Comparison of ENCODE assay signal across 9 cellular contexts in genomic region chr9:129336130-129336528, GRCh38.
DNase-seq lines count a peak whose midpoint lies in the region; ATAC-seq, FAIRE-seq and TF ChIP-seq lines count a peak whose summit lies in the region.
"Had no signal": no experiment of that assay in that cellular context is flagged by ENCODE, and none has a peak within 500 bp of the region (broad histone marks: within the 10 kb centered on the region; RNA-seq: fewer than 3 reads in every experiment).

No MANE protein-coding gene starts in this region.

- WGBS in H1 (ENCODE audit: extremely low coverage in 1 of 2, insufficient coverage in 1 of 2, insufficient read length in 1 of 2, insufficient replicate concordance in 2 of 2, low coverage in 1 of 2, low lambda C conversion rate in 2 of 2, missing lambda C conversion rate in 1 of 2), 2 experiments = 44% methylated on average over 5 of the region's 5 CpGs; no CpG with 5 or more reads in 1 of the 2 experiments

- H4K20me1 ChIP-seq in Karpas-422 (ENCODE audit: insufficient read depth, low read depth, low read length) = no peaks in the 10 kb centered on the region
- H4K20me1 ChIP-seq in H1 (replicated peaks in 1 of 2; ENCODE audit: control insufficient read depth in 1 of 2, insufficient read depth in 2 of 2, low read length in 2 of 2) = peaks cover 0 to 16% of the 10 kb centered on the region in 2 experiments

- H4K8ac ChIP-seq in H1 (ENCODE audit: extremely low read depth, insufficient read depth, low read length) = no peak overlapping the region

- H3K9me3 ChIP-seq in Karpas-422 (ENCODE audit: low read length) = no peaks in the 10 kb centered on the region
- H3K9me3 ChIP-seq in H1 (ENCODE audit: insufficient read depth in 2 of 2, low read depth in 1 of 2, low read length in 1 of 2) = no peaks in the 10 kb centered on the region

- H2AK5ac ChIP-seq in H1 (ENCODE audit: low read depth, low read length) = 0 out of 2 replicates have a peak overlapping the region, but pooled peaks have one; percentile 94

- no peaks in the 10 kb centered on the region for H3K9me2 ChIP-seq in Karpas-422 (replicated peaks; ENCODE audit: insufficient read depth, low read length)

- H2BK12ac ChIP-seq in H1 (ENCODE audit: low read depth, low read length) = peak overlapping the region; percentile 89

- H3K4me2 ChIP-seq in Karpas-422 (ENCODE audit: low read depth, low read length, poor library complexity, severe bottlenecking) (peak overlapping the region; percentile 59), H1 (ENCODE audit: insufficient read depth in 1 of 2, low read depth in 2 of 2, low read length in 2 of 2) (peak overlapping the region; percentile 62 to 88)

- no peak overlapping the region for H3K56ac ChIP-seq in H1 (replicated peaks; ENCODE audit: insufficient read length, low read depth, low read length)

- TF ChIP-seq CTCF in H1 (IDR thresholded peaks at IDR 0.05; ENCODE audit: control extremely low read depth in 1 of 3, insufficient read depth in 1 of 3, low read depth in 1 of 3, low read length in 3 of 3) (no peak), neural crest cell (conservative IDR thresholded peaks at IDR 0.05) (no peak)

- H3K36me3 ChIP-seq in ACC112 (ENCODE audit: insufficient read depth, low read length) (no peaks in the 10 kb centered on the region), Karpas-422 (ENCODE audit: insufficient read depth, low read length) (no peaks in the 10 kb centered on the region), H1 (ENCODE audit: control insufficient read depth in 2 of 4, insufficient read depth in 4 of 4, low read length in 3 of 4) (no peaks in the 10 kb centered on the region; a peak in 1 of 8 replicates)

- no peak overlapping the region for H4K5ac ChIP-seq in H1 (ENCODE audit: insufficient read length, low read depth, low read length)

- POLR2A ChIA-PET in H1 (lab: Charles Lee; ENCODE audit: partially characterized antibody) = interaction anchor here (0.6 to 5.4 kb wide), 9 partner anchors 11 to 261 kb away, joined by 3 to 65 read pairs (median 3); partner anchors contain the start of gene IER5L

- H3K9me3 Mint-ChIP-seq in neural crest cell = peaks cover under 1% of the 10 kb centered on the region
- H3K9me3 Mint-ChIP-seq in stimulated activated memory B cell treated with anti-CD40 and anti-IgM and Interleukin-4, amounts not matched to agents 10 μg/mL and 1 μg/mL and 100 μg/mL, for 72 hours = peaks cover 4% of the 10 kb centered on the region

- peak overlapping the region; percentile 26 for H3K18ac ChIP-seq in H1 (ENCODE audit: extremely low read depth, low read length)

- H4K91ac ChIP-seq in H1 (replicated peaks; ENCODE audit: insufficient read length, low read length) = peak overlapping the region; percentile 44

- TF ChIP-seq EP300 in H1 (IDR thresholded peaks at IDR 0.05; ENCODE audit: borderline replicate concordance in 1 of 2, low read depth in 2 of 2, low read length in 2 of 2) = no peak

- H3K9ac ChIP-seq in Karpas-422 (ENCODE audit: low read length) (peak overlapping the region; percentile 37; the same call in 1 of the 2 replicates), H1 (replicated peaks in 1 of 4; ENCODE audit: extremely low read depth in 1 of 4, low read depth in 3 of 4, low read length in 3 of 4) (no peak overlapping the region; a peak in 1 of 7 replicates)

- H2AFZ ChIP-seq in ACC112 (ENCODE audit: low read length, unreplicated experiment) = peak overlapping the region; percentile 85
- H2AFZ ChIP-seq in Karpas-422 (ENCODE audit: low read length) = no peak overlapping the region
- no peak overlapping the region for H2AFZ ChIP-seq in H1 (ENCODE audit: low read length)

- H3K27me3 ChIP-seq in ACC112 (ENCODE audit: insufficient read depth, low read length) = no peaks in the 10 kb centered on the region
- H3K27me3 ChIP-seq in Karpas-422 (ENCODE audit: low read length) = no peaks in the 10 kb centered on the region
- 0 out of 7 replicates have a peak, but pooled peaks cover 0 to 2% (median 0%) of the 10 kb centered on the region in 4 experiments for H3K27me3 ChIP-seq in H1 (replicated peaks in 1 of 4; ENCODE audit: control insufficient read depth in 3 of 4, extremely low read depth in 1 of 4, insufficient read depth in 3 of 4, low read length in 3 of 4)

- no peaks in the 10 kb centered on the region for H3K27me3 Mint-ChIP-seq in neural crest cell (ENCODE audit: low read depth)
- peaks cover 37% of the 10 kb centered on the region for H3K27me3 Mint-ChIP-seq in stimulated activated memory B cell treated with anti-CD40 and anti-IgM and Interleukin-4, amounts not matched to agents 10 μg/mL and 1 μg/mL and 100 μg/mL, for 72 hours

- no peaks in the 10 kb centered on the region for H3K36me3 Mint-ChIP-seq in neural crest cell (ENCODE audit: low read depth)
- H3K36me3 Mint-ChIP-seq in stimulated activated memory B cell treated with anti-CD40 and anti-IgM and Interleukin-4, amounts not matched to agents 10 μg/mL and 1 μg/mL and 100 μg/mL, for 72 hours = no peaks in the 10 kb centered on the region

- ATAC-seq in GM19463 (IDR thresholded peaks at IDR 0.05; ENCODE audit: unreplicated experiment) (no peak), HG03432 (IDR thresholded peaks at IDR 0.05; ENCODE audit: unreplicated experiment) (no peak)
- ATAC-seq in stimulated activated memory B cell treated with anti-CD40 and anti-IgM and Interleukin-4, amounts not matched to agents 10 μg/mL and 1 μg/mL and 100 μg/mL, for 72 hours = no peak

- H3K79me1 ChIP-seq in H1 (ENCODE audit: low read depth, low read length) = peaks cover 5% of the 10 kb centered on the region; the same call in 1 of the 2 replicates

- H2BK15ac ChIP-seq in H1 (ENCODE audit: low read length) = peak overlapping the region; percentile 75; the same call in 1 of the 2 replicates

- H3K27ac ChIP-seq in ACC112 (ENCODE audit: low read depth, low read length) (no peak overlapping the region), Karpas-422 (ENCODE audit: low read length) (no peak overlapping the region), H1 (ENCODE audit: low read depth, low read length) (no peak overlapping the region)

- TF ChIP-seq RAD21 in H1 (IDR thresholded peaks at IDR 0.05 in 1 of 2, conservative IDR thresholded peaks at IDR 0.05 in 1 of 2; ENCODE audit: low read depth in 2 of 2, low read length in 2 of 2) = no peak

- peak overlapping the region; percentile 47 for H2BK120ac ChIP-seq in H1 (replicated peaks; ENCODE audit: low read depth, low read length)

- H3K23ac ChIP-seq in H1 (ENCODE audit: insufficient read length) = no peak overlapping the region

- peak overlapping the region; percentile 29 for H2BK20ac ChIP-seq in H1 (ENCODE audit: low read length)

- CTCF ChIA-PET in H1 (lab: Charles Lee; ENCODE audit: partially characterized antibody) = interaction anchor here (0.9 to 3.3 kb wide), 5 partner anchors 17 to 197 kb away, joined by 3 to 11 read pairs (median 8); no protein-coding TSS in a partner anchor

- H3K27ac Mint-ChIP-seq in neural crest cell (ENCODE audit: unreplicated experiment) = no peak overlapping the region
- H3K27ac Mint-ChIP-seq in stimulated activated memory B cell treated with anti-CD40 and anti-IgM and Interleukin-4, amounts not matched to agents 10 μg/mL and 1 μg/mL and 100 μg/mL, for 72 hours = no peak overlapping the region

- peaks cover 22% of the 10 kb centered on the region for H3K23me2 ChIP-seq in H1 (ENCODE audit: low read depth, low read length)

- H3K79me2 ChIP-seq in ACC112 (ENCODE audit: control insufficient read depth, insufficient read depth, low read length, unreplicated experiment) = no peaks in the 10 kb centered on the region
- H3K79me2 ChIP-seq in Karpas-422 (ENCODE audit: low read length) = no peaks in the 10 kb centered on the region
- H3K79me2 ChIP-seq in H1 (ENCODE audit: control insufficient read depth in 1 of 2, insufficient read depth in 2 of 2, low read length in 2 of 2) = no peaks in the 10 kb centered on the region

- peak overlapping the region; percentile 87 for H3K4me3 Mint-ChIP-seq in neural crest cell
- H3K4me3 Mint-ChIP-seq in stimulated activated memory B cell treated with anti-CD40 and anti-IgM and Interleukin-4, amounts not matched to agents 10 μg/mL and 1 μg/mL and 100 μg/mL, for 72 hours = no peak overlapping the region

- H3K4me1 Mint-ChIP-seq in neural crest cell = peaks cover 48% of the 10 kb centered on the region
- H3K4me1 Mint-ChIP-seq in stimulated activated memory B cell treated with anti-CD40 and anti-IgM and Interleukin-4, amounts not matched to agents 10 μg/mL and 1 μg/mL and 100 μg/mL, for 72 hours = peaks cover 15% of the 10 kb centered on the region

- FAIRE-seq in H1 (lab: Jason Lieb, UNC) = no peak

- H3K14ac ChIP-seq in H1 (ENCODE audit: insufficient read length) = no peak overlapping the region

- peak overlapping the region; percentile 73 for H3K4me3 ChIP-seq in ACC112 (ENCODE audit: low read depth, low read length)
- H3K4me3 ChIP-seq in Karpas-422 (ENCODE audit: low read length) = no peak overlapping the region
- peak overlapping the region; percentile 21 to 52 (median 33); a peak in 5 of 8 replicates for H3K4me3 ChIP-seq in H1 (ENCODE audit: extremely low read depth in 1 of 4, insufficient read depth in 2 of 4, low read depth in 3 of 4, low read length in 4 of 4)

- H3K4ac ChIP-seq in H1 (replicated peaks; ENCODE audit: insufficient read length, low read depth, low read length) = peak overlapping the region; percentile 24

- DNase-seq in Karpas-422 (no peak), H1 (ENCODE audit: low read depth in 1 of 2, low spot score in 2 of 2) (peak in 1 of 2 experiments; percentile 54), neural crest cell (ENCODE audit: low read depth, low spot score) (no peak), T-helper 1 cell (no peak)
- DNase-seq: NCI-H1930 had no signal

- TF ChIP-seq POLR2A in H1 (IDR thresholded peaks at IDR 0.05; ENCODE audit: control extremely low read depth in 1 of 2, low read depth in 2 of 2, low read length in 2 of 2) = no peak

- H3K4me1 ChIP-seq in ACC112 (ENCODE audit: control insufficient read depth, insufficient read depth, low read length, unreplicated experiment) (peaks cover 31% of the 10 kb centered on the region), Karpas-422 (ENCODE audit: low read length) (peaks cover 11% of the 10 kb centered on the region), H1 (replicated peaks in 1 of 4; ENCODE audit: control insufficient read depth in 3 of 4, insufficient read depth in 4 of 4, low read length in 3 of 4) (peaks cover 8 to 41% (median 36%) of the 10 kb centered on the region in 4 experiments)

- peak overlapping the region; percentile 91; the same call in 1 of the 2 replicates for H2BK5ac ChIP-seq in H1 (ENCODE audit: low read depth, low read length)

TF ChIP-seq in H1, 55 proteins besides CTCF, POLR2A, EP300 and RAD21 (continues in another document):
- TF ChIP-seq GABPA (IDR thresholded peaks at IDR 0.05; ENCODE audit: borderline replicate concordance, insufficient read depth, low read length) (no peak), TBP (IDR thresholded peaks at IDR 0.05; ENCODE audit: low read depth, low read length) (no peak)
